ENCODE assay signal across 19 cellular contexts in genomic region chr11:2685566-2686359, GRCh38. TPM values are rescaled to one million over a fixed set of nuclear protein-coding genes. Genes with fewer than 3 reads are reported as not detected.
DNase-seq lines count a peak whose midpoint lies in the region; ATAC-seq and TF ChIP-seq lines count a peak whose summit lies in the region.
"Had no signal": no experiment of that assay in that cellular context is flagged by ENCODE, and none has a peak within 500 bp of the region (broad histone marks: within the 10 kb centered on the region; RNA-seq: fewer than 3 reads in every experiment).

No MANE protein-coding gene starts in this region.

- WGBS in body of pancreas, 2 donors = 90% methylated on average over 10 of the region's 13 CpGs; no CpG with 5 or more reads in 1 of the 2 donors

- TF ChIP-seq POLR2A in body of pancreas (IDR thresholded peaks at IDR 0.05) = no peak

- H3K4me3 ChIP-seq in body of pancreas (no peak overlapping the region), upper lobe of right lung (no peak overlapping the region)
- H3K4me3 ChIP-seq: MG63 had no signal

- DNase-seq in left cardiac atrium (peak; percentile 17), left ventricle myocardium superior (no peak), body of pancreas (peak in 3 of 4 donors; percentile 4 to 9 (median 8)), mesenteric fat pad (ENCODE audit: low spot score) (peak; percentile 37), upper lobe of right lung (peak; percentile 42), HuH-7.5 (ENCODE audit: low spot score) (no peak), HUDEP-2 (lab: John Stamatoyannopoulos, UW; ENCODE audit: unreplicated experiment in 76 of 76) (no peak)
- DNase-seq: ACHN; CD4-positive, alpha-beta memory T cell; DMS79; MG63; NCI-H1092 treated with DMSO at 0.1 percent for 48 hours; NCI-H1694; NCI-H2107; NCI-H345; NCI-H526 treated with DMSO at 0.1 percent for 48 hours had no signal

- no peaks in the 10 kb centered on the region for H3K36me3 ChIP-seq in body of pancreas (replicated peaks in 1 of 2; ENCODE audit: insufficient read depth in 1 of 2, low read depth in 2 of 2)
- no peaks in the 10 kb centered on the region for H3K36me3 ChIP-seq in upper lobe of right lung
- H3K36me3 ChIP-seq: MG63 had no signal

- intact Hi-C loops in left cardiac atrium (cut with DNase I) = no loop called here
- intact Hi-C loops in left ventricle myocardium superior (cut with micrococcal nuclease) = no loop called here
- intact Hi-C loops in body of pancreas (cut with DNase I) = no loop called here
- intact Hi-C loops in upper lobe of right lung (cut with DNase I) = no loop called here

- TF ChIP-seq CTCF in body of pancreas (IDR thresholded peaks at IDR 0.05) = no peak
- no peak for TF ChIP-seq CTCF in upper lobe of right lung (IDR thresholded peaks at IDR 0.05)

- no peak for ATAC-seq in left cardiac atrium
- ATAC-seq in left ventricle myocardium superior = no peak
- ATAC-seq in body of pancreas = no peak
- no peak for ATAC-seq in upper lobe of right lung
- ATAC-seq in GM19455 (IDR thresholded peaks at IDR 0.05; ENCODE audit: unreplicated experiment) = no peak
- ATAC-seq: Right ventricle myocardium inferior had no signal

- no peak overlapping the region for H3K27ac ChIP-seq in body of pancreas
- no peak overlapping the region for H3K27ac ChIP-seq in upper lobe of right lung
- H3K27ac ChIP-seq: KMS-11 had no signal

- H3K9me3 ChIP-seq in body of pancreas (no peaks in the 10 kb centered on the region), upper lobe of right lung (no peaks in the 10 kb centered on the region)
- H3K9me3 ChIP-seq: MG63 had no signal

- H3K4me1 ChIP-seq in body of pancreas = peaks cover 46% of the 10 kb centered on the region
- H3K4me1 ChIP-seq in upper lobe of right lung = peaks cover 13% of the 10 kb centered on the region

- H3K27me3 ChIP-seq in body of pancreas = no peaks in the 10 kb centered on the region
- no peaks in the 10 kb centered on the region for H3K27me3 ChIP-seq in upper lobe of right lung
- H3K27me3 ChIP-seq: MG63 had no signal

RNA-seq across cellular contexts. Expression of gene KCNQ1OT1, which starts 14.0 kb away (rescaled TPM):
- under 1 TPM; 0.59 to 0.81 TPM for total RNA-seq in left cardiac atrium
- 0.35 TPM for total RNA-seq in left ventricle myocardium superior
- 1 to 10 TPM; 3.6 to 9.2 TPM for total RNA-seq in body of pancreas
- 3.0 TPM for total RNA-seq in mesenteric fat pad
- total RNA-seq in upper lobe of right lung = 2.0 TPM

Comparison
In these comparisons a context has a peak if more than half of its experiments do, and no peak if none do; other contexts are left out.
1. DNase-seq: peak in left cardiac atrium (single experiment), body of pancreas (3 of 4), mesenteric fat pad (single experiment) and upper lobe of right lung (single experiment); none in left ventricle myocardium superior (single experiment), HuH-7.5 (single experiment) and HUDEP-2 (0 of 76).